24 cellular contexts compared by ENCODE assay signal in genomic region chr16:79154081-79154480, GRCh38.
DNase-seq lines count a peak whose midpoint lies in the region; TF ChIP-seq lines count a peak whose summit lies in the region.
"Had no signal": no experiment of that assay in that cellular context is flagged by ENCODE, and none has a peak within 500 bp of the region (broad histone marks: within the 10 kb centered on the region; RNA-seq: fewer than 3 reads in every experiment).

No MANE protein-coding gene starts in this region.

- peaks cover 1% of the 10 kb centered on the region for H3K27me3 Mint-ChIP-seq in endothelial cell (ENCODE audit: unreplicated experiment)
- H3K27me3 Mint-ChIP-seq: CD4-positive, alpha-beta T cell had no signal

- H3K4me3 ChIP-seq in thyroid gland (replicated peaks in 1 of 3), result no peak overlapping the region
- H3K4me3 ChIP-seq: GM12878, GM23248 had no signal

- H3K9me3 Mint-ChIP-seq in endothelial cell (ENCODE audit: unreplicated experiment), result no peaks in the 10 kb centered on the region
- H3K9me3 Mint-ChIP-seq: CD4-positive, alpha-beta T cell; H9 had no signal

- no peaks in the 10 kb centered on the region for H3K36me3 ChIP-seq in thyroid gland

- H3K4me3 Mint-ChIP-seq in endothelial cell (ENCODE audit: unreplicated experiment), result no peak overlapping the region
- H3K4me3 Mint-ChIP-seq: CD4-positive, alpha-beta T cell; H9; HFFc6 had no signal

- H3K27ac ChIP-seq in thyroid gland, result no peak overlapping the region
- H3K27ac ChIP-seq: GM23248 had no signal

- intact Hi-C loops in thyroid gland (cut with DNase I), result no loop called here

- DNase-seq in endothelial cell (ENCODE audit: low spot score), result no peak
- peak; percentile 86 for DNase-seq in medulla oblongata (ENCODE audit: extremely low spot score)
- DNase-seq in pons (ENCODE audit: low spot score), result peak; percentile 89
- peak; percentile 12 to 22 for DNase-seq in thyroid gland
- DNase-seq in SKM-1 (lab: John Stamatoyannopoulos, UW; ENCODE audit: unreplicated experiment), result no peak
- no peak for DNase-seq in erythroblast (lab: John Stamatoyannopoulos, UW)
- DNase-seq in activated gamma-delta T cell (lab: John Stamatoyannopoulos, UW), result no peak
- DNase-seq: Caco-2; CD4-positive, alpha-beta T cell; DND-41; GM23248; H9; HFFc6; Karpas-422; MV-4-11; NCI-H1105 treated with DMSO at 0.1 percent for 48 hours; NCI-H1694; NCI-H2081; NCI-H2171; NCI-H345; NCI-H524; NCI-H774; Right ventricle myocardium superior had no signal

- H3K9me3 ChIP-seq in thyroid gland, result no peaks in the 10 kb centered on the region
- H3K9me3 ChIP-seq: Caco-2 had no signal

- H3K4me1 ChIP-seq in thyroid gland, result peaks cover 11 to 19% of the 10 kb centered on the region in 2 donors

- no peaks in the 10 kb centered on the region for H3K36me3 Mint-ChIP-seq in endothelial cell (ENCODE audit: low read depth, unreplicated experiment)

- 31 to 32% methylated on average over 3 of the region's 3 CpGs for WGBS in thyroid gland, 2 donors

- TF ChIP-seq CTCF in endothelial cell (IDR thresholded peaks at IDR 0.05; ENCODE audit: unreplicated experiment) (no peak), thyroid gland (IDR thresholded peaks at IDR 0.05) (no peak)

- TF ChIP-seq POLR2A in thyroid gland (IDR thresholded peaks at IDR 0.05) (no peak), erythroblast (IDR thresholded peaks at IDR 0.05; ENCODE audit: low read length) (no peak)

- no peaks in the 10 kb centered on the region for H3K27me3 ChIP-seq in thyroid gland

- H3K4me1 Mint-ChIP-seq in endothelial cell (ENCODE audit: unreplicated experiment), result peaks cover 28% of the 10 kb centered on the region

- peak overlapping the region; percentile 90 for H3K27ac Mint-ChIP-seq in endothelial cell (ENCODE audit: unreplicated experiment)
- H3K27ac Mint-ChIP-seq: CD4-positive, alpha-beta T cell; HFFc6 had no signal

Comparison
In these comparisons a context has a peak if more than half of its experiments do, and no peak if none do; other contexts are left out.
1. DNase-seq: peak in medulla oblongata (single experiment), pons (single experiment) and thyroid gland (2 of 2); none in endothelial cell (single experiment), SKM-1 (single experiment), erythroblast (0 of 2) and activated gamma-delta T cell (single experiment).